In genomic region chr5:175652741-175653663, GRCh38 we compare ENCODE assay signal across 9 cellular contexts. TPM values are rescaled to one million over a fixed set of nuclear protein-coding genes. Genes with fewer than 3 reads are reported as not detected.
DNase-seq lines count a peak whose midpoint lies in the region; ATAC-seq, FAIRE-seq and TF ChIP-seq lines count a peak whose summit lies in the region.
"Had no signal": no experiment of that assay in that cellular context is flagged by ENCODE, and none has a peak within 500 bp of the region (broad histone marks: within the 10 kb centered on the region; RNA-seq: fewer than 3 reads in every experiment).

No MANE protein-coding gene starts in this region.

- peak; percentile 59 for DNase-seq in T-helper 9 cell
- no peak for DNase-seq in ascending aorta (ENCODE audit: low spot score in 2 of 2)
- peak; percentile 38 to 71 for DNase-seq in stimulated activated CD8-positive, alpha-beta memory T cell treated with anti-CD3 and anti-CD28 coated beads, Interleukin-15, amount 100 ng/mL, for 4 hours (ENCODE audit: low read depth in 2 of 2)
- DNase-seq in small intestine, result no peak
- DNase-seq in GM20000 (ENCODE audit: low spot score), result no peak
- DNase-seq: activated B cell treated with CpG ODN at 0.5 μM for 24 hours had no signal

- FAIRE-seq in small intestine (lab: Jason Lieb, UNC), result no peak

- H3K36me3 ChIP-seq in ascending aorta (no peaks in the 10 kb centered on the region), small intestine (ENCODE audit: control insufficient read depth in 2 of 2, insufficient read depth in 2 of 2, low read length in 2 of 2) (no peaks in the 10 kb centered on the region)

- H3K4me3 ChIP-seq in ascending aorta (no peak overlapping the region), small intestine (ENCODE audit: low read depth in 1 of 2, low read length in 2 of 2) (no peak overlapping the region)

- H3K4me1 ChIP-seq in ascending aorta (no peaks in the 10 kb centered on the region), small intestine (ENCODE audit: control insufficient read depth in 2 of 2, insufficient read depth in 1 of 2, low read depth in 1 of 2, low read length in 1 of 2) (peaks cover 0 to 8% of the 10 kb centered on the region in 2 donors)

- H3K27ac ChIP-seq in ascending aorta (peak overlapping the region; percentile 45 to 53), small intestine (ENCODE audit: low read depth in 1 of 2, low read length in 1 of 2) (no peak overlapping the region)

- H3K9me3 ChIP-seq in ascending aorta (peaks cover 0 to 7% of the 10 kb centered on the region in 2 donors), small intestine (ENCODE audit: control insufficient read depth, low read depth) (no peaks in the 10 kb centered on the region)

- H3K27me3 ChIP-seq in ascending aorta (no peaks in the 10 kb centered on the region), small intestine (ENCODE audit: control insufficient read depth in 2 of 2, insufficient read depth in 2 of 2, low read length in 2 of 2) (no peaks in the 10 kb centered on the region)

- intact Hi-C loops in ascending aorta (cut with DNase I), result no loop called here

- 65 to 86% (median 68%) methylated on average over 11 of the region's 11 CpGs for WGBS in small intestine, 3 donors

- no peak for TF ChIP-seq CTCF in ascending aorta (IDR thresholded peaks at IDR 0.05)
- TF ChIP-seq CTCF in GM20000 (IDR thresholded peaks at IDR 0.05; ENCODE audit: extremely low read depth, missing control alignments), result no peak

- ATAC-seq in GM21825 (IDR thresholded peaks at IDR 0.05; ENCODE audit: unreplicated experiment) (peak; percentile 61), GM21515 (IDR thresholded peaks at IDR 0.05; ENCODE audit: unreplicated experiment) (no peak), HG03025 (IDR thresholded peaks at IDR 0.05; ENCODE audit: low FRiP score, unreplicated experiment) (no peak)

RNA-seq across cellular contexts. Expression of gene HRH2, which starts 4.9 kb away (rescaled TPM):
- 7.5 TPM for total RNA-seq in ascending aorta
- 1 to 10 TPM; 6.3 to 7.2 (median 6.5) TPM for polyA plus RNA-seq in small intestine
- total RNA-seq: activated B cell treated with CpG ODN at 0.5 μM for 24 hours had no signal

Comparison
In these comparisons a context has a peak if more than half of its experiments do, and no peak if none do; other contexts are left out.
1. DNase-seq: peak in T-helper 9 cell (single experiment) and stimulated activated CD8-positive, alpha-beta memory T cell treated with anti-CD3 and anti-CD28 coated beads, Interleukin-15, amount 100 ng/mL, for 4 hours (2 of 2); none in ascending aorta (0 of 2), small intestine (single experiment) and GM20000 (single experiment).
2. H3K27ac ChIP-seq: peak in ascending aorta (2 of 2); none in small intestine (0 of 2).